ENCODE assay signal across 9 cellular contexts in genomic region chr6:35047265-35048011, GRCh38.
DNase-seq lines count a peak whose midpoint lies in the region; ATAC-seq and TF ChIP-seq lines count a peak whose summit lies in the region.
"Had no signal": no experiment of that assay in that cellular context is flagged by ENCODE, and none has a peak within 500 bp of the region (broad histone marks: within the 10 kb centered on the region; RNA-seq: fewer than 3 reads in every experiment).

No MANE protein-coding gene starts in this region.

- no peak overlapping the region for H3K27ac ChIP-seq in CD4-positive, CD25-positive, alpha-beta regulatory T cell (ENCODE audit: insufficient read depth, low read length, poor library complexity, severe bottlenecking)
- H3K27ac ChIP-seq in fibroblast of lung (ENCODE audit: insufficient read depth, low read length) (no peak overlapping the region), osteoblast (ENCODE audit: low read depth, low read length) (peak overlapping the region; percentile 65)

- no peaks in the 10 kb centered on the region for H3K27me3 Mint-ChIP-seq in CD4-positive, CD25-positive, alpha-beta regulatory T cell
- H3K27me3 Mint-ChIP-seq: activated naive CD8-positive, alpha-beta T cell treated with anti-CD3 and anti-CD28 coated beads for 36 hours had no signal

- peak overlapping the region in 2 of 3 donors; percentile 38 to 50 for H3K27ac Mint-ChIP-seq in CD4-positive, CD25-positive, alpha-beta regulatory T cell
- H3K27ac Mint-ChIP-seq: activated naive CD8-positive, alpha-beta T cell treated with anti-CD3 and anti-CD28 coated beads for 36 hours had no signal

- peaks cover 4% of the 10 kb centered on the region for H3K4me1 ChIP-seq in CD4-positive, CD25-positive, alpha-beta regulatory T cell (ENCODE audit: control insufficient read depth, insufficient read depth, low read length, poor library complexity, severe bottlenecking)
- H3K4me1 ChIP-seq in fibroblast of lung (ENCODE audit: control insufficient read depth, extremely low read depth, insufficient read depth, low read length) (peaks cover 33% of the 10 kb centered on the region), osteoblast (ENCODE audit: insufficient read depth, low read length) (peaks cover 34% of the 10 kb centered on the region)

- H2AFZ ChIP-seq in fibroblast of lung (ENCODE audit: low read length) (no peak overlapping the region), osteoblast (ENCODE audit: low read length) (no peak overlapping the region)

- no peak for TF ChIP-seq CTCF in fibroblast of lung (conservative IDR thresholded peaks at IDR 0.05 in 1 of 2, IDR thresholded peaks at IDR 0.05 in 1 of 2; ENCODE audit: low read depth in 1 of 2, low read length in 2 of 2)
- no peak for TF ChIP-seq CTCF in osteoblast (IDR thresholded peaks at IDR 0.05; ENCODE audit: extremely low read depth, low read depth, low read length)

- H4K20me1 ChIP-seq in fibroblast of lung (ENCODE audit: control insufficient read depth, extremely low read depth, insufficient read depth, low read length) = no peaks in the 10 kb centered on the region
- H4K20me1 ChIP-seq in osteoblast (ENCODE audit: insufficient read depth, low read length) = no peaks in the 10 kb centered on the region

- peak in 1 of 2 donors; percentile 34 for ATAC-seq in CD4-positive, CD25-positive, alpha-beta regulatory T cell (ENCODE audit: low read depth in 2 of 2)

- no peaks in the 10 kb centered on the region for H3K9me3 ChIP-seq in CD4-positive, CD25-positive, alpha-beta regulatory T cell (ENCODE audit: control insufficient read depth in 2 of 2, low read length in 2 of 2)
- H3K9me3 ChIP-seq in fibroblast of lung (ENCODE audit: control insufficient read depth, insufficient read depth, low read depth, low read length) (no peaks in the 10 kb centered on the region), osteoblast (ENCODE audit: low read depth, low read length) (no peaks in the 10 kb centered on the region)

- no peak overlapping the region for H3K9ac ChIP-seq in fibroblast of lung (ENCODE audit: insufficient read depth, low read length)

- H3K79me2 ChIP-seq in fibroblast of lung (ENCODE audit: control insufficient read depth, insufficient read depth, low read length) = no peaks in the 10 kb centered on the region
- no peaks in the 10 kb centered on the region for H3K79me2 ChIP-seq in osteoblast (ENCODE audit: insufficient read depth, low read length)

- H3K9me3 Mint-ChIP-seq in CD4-positive, CD25-positive, alpha-beta regulatory T cell = no peaks in the 10 kb centered on the region
- H3K9me3 Mint-ChIP-seq: activated naive CD8-positive, alpha-beta T cell treated with anti-CD3 and anti-CD28 coated beads for 36 hours had no signal

- peaks cover 2 to 17% (median 12%) of the 10 kb centered on the region in 4 donors for H3K4me1 Mint-ChIP-seq in CD4-positive, CD25-positive, alpha-beta regulatory T cell

- peak overlapping the region in 2 of 4 donors; percentile 5 to 50 for H3K4me3 Mint-ChIP-seq in CD4-positive, CD25-positive, alpha-beta regulatory T cell
- H3K4me3 Mint-ChIP-seq: activated naive CD8-positive, alpha-beta T cell treated with anti-CD3 and anti-CD28 coated beads for 36 hours had no signal

- peak in 1 of 3 donors; percentile 52 for DNase-seq in CD4-positive, CD25-positive, alpha-beta regulatory T cell
- DNase-seq in SIG-M5 treated with dmso at 0.1 percent for 504 hours (lab: John Stamatoyannopoulos, UW; ENCODE audit: unreplicated experiment) (peak; percentile 85), fibroblast of lung (ENCODE audit: low read depth in 2 of 2) (peak; percentile 66 to 89), osteoblast (ENCODE audit: insufficient read length, low spot score, missing footprints) (peak; percentile 90), GM19240 (ENCODE audit: insufficient read length, low spot score) (no peak), cerebellum (ENCODE audit: low spot score) (no peak), HUDEP-2 (lab: John Stamatoyannopoulos, UW; ENCODE audit: unreplicated experiment in 76 of 76) (no peak)
- no peak for DNase-seq in activated effector memory CD4-positive, alpha-beta T cell treated with anti-CD3 and anti-CD28 coated beads, Interleukin-2, amount 50 U/mL, for 16 hours
- DNase-seq: activated naive CD8-positive, alpha-beta T cell treated with anti-CD3 and anti-CD28 coated beads for 36 hours had no signal

- H3K27me3 ChIP-seq in CD4-positive, CD25-positive, alpha-beta regulatory T cell (ENCODE audit: control insufficient read depth, insufficient read depth, low read length) = no peaks in the 10 kb centered on the region
- H3K27me3 ChIP-seq in fibroblast of lung (ENCODE audit: control insufficient read depth, insufficient read depth, low read length) = no peaks in the 10 kb centered on the region
- no peaks in the 10 kb centered on the region for H3K27me3 ChIP-seq in osteoblast (ENCODE audit: insufficient read depth, low read length)

- peaks cover 2% of the 10 kb centered on the region for H3K36me3 ChIP-seq in CD4-positive, CD25-positive, alpha-beta regulatory T cell (ENCODE audit: control insufficient read depth, insufficient read depth, low read length)
- H3K36me3 ChIP-seq in fibroblast of lung (ENCODE audit: control insufficient read depth, insufficient read depth, low read length) = no peaks in the 10 kb centered on the region
- H3K36me3 ChIP-seq in osteoblast (ENCODE audit: insufficient read depth, low read length) = peaks cover 5% of the 10 kb centered on the region

- peaks cover 15% of the 10 kb centered on the region for H3K36me3 Mint-ChIP-seq in CD4-positive, CD25-positive, alpha-beta regulatory T cell
- H3K36me3 Mint-ChIP-seq: activated naive CD8-positive, alpha-beta T cell treated with anti-CD3 and anti-CD28 coated beads for 36 hours had no signal

- H3K4me3 ChIP-seq in CD4-positive, CD25-positive, alpha-beta regulatory T cell (ENCODE audit: low read depth, low read length) = no peak overlapping the region
- H3K4me3 ChIP-seq in fibroblast of lung (replicated peaks in 1 of 4; ENCODE audit: control extremely low read depth in 1 of 4, insufficient read depth in 1 of 4, low read depth in 3 of 4, low read length in 4 of 4) (no peak overlapping the region), osteoblast (ENCODE audit: insufficient read depth, low read length) (no peak overlapping the region)

- no peak overlapping the region for H3K4me2 ChIP-seq in fibroblast of lung (ENCODE audit: extremely low read depth, insufficient read depth, low read length)
- H3K4me2 ChIP-seq in osteoblast (ENCODE audit: insufficient read depth, low read length) = peak overlapping the region; percentile 64

Comparison
In these comparisons a context has a peak if more than half of its experiments do, and no peak if none do; other contexts are left out.
1. DNase-seq: peak in SIG-M5 treated with dmso at 0.1 percent for 504 hours (single experiment), fibroblast of lung (2 of 2) and osteoblast (single experiment); none in GM19240 (single experiment), cerebellum (single experiment), activated effector memory CD4-positive, alpha-beta T cell treated with anti-CD3 and anti-CD28 coated beads, Interleukin-2, amount 50 U/mL, for 16 hours (single experiment) and HUDEP-2 (0 of 76).